ENCODE assay signal across 19 cellular contexts in genomic region chr15:87826119-87826730, GRCh38.
DNase-seq lines count a peak whose midpoint lies in the region; ATAC-seq and TF ChIP-seq lines count a peak whose summit lies in the region.
"Had no signal": no experiment of that assay in that cellular context is flagged by ENCODE, and none has a peak within 500 bp of the region (broad histone marks: within the 10 kb centered on the region; RNA-seq: fewer than 3 reads in every experiment).

No MANE protein-coding gene starts in this region.

- H3K4me3 ChIP-seq in IMR-90 (ENCODE audit: insufficient read depth, low read depth, low read length) (no peak overlapping the region), esophagus muscularis mucosa (no peak overlapping the region), mesenchymal stem cell (ENCODE audit: insufficient read depth in 1 of 2, low read depth in 1 of 2, low read length in 2 of 2) (no peak overlapping the region)
- H3K4me3 ChIP-seq: SJSA1 had no signal

- intact Hi-C loops in IMR-90 (cut with micrococcal nuclease) (no loop called here), esophagus muscularis mucosa (cut with DNase I) (no loop called here)
- intact Hi-C loops in activated T-helper 2 cell treated with anti-CD3 and anti-CD28 coated beads, Interferon-gamma antibody, Interleukin-2, Interleukin-4, amounts not matched to agents 10 μg/mL and 5 μg/mL and 100 μg/mL, durations not matched to agents 14 hours and 24 hours and 36 hours (cut with micrococcal nuclease) = no loop called here

- no peaks in the 10 kb centered on the region for H3K4me1 Mint-ChIP-seq in activated T-helper 2 cell treated with anti-CD3 and anti-CD28 coated beads, Interferon-gamma antibody, Interleukin-2, Interleukin-4, amounts not matched to agents 10 μg/mL and 5 μg/mL and 100 μg/mL, durations not matched to agents 14 hours and 24 hours and 36 hours (ENCODE audit: low read depth)

- H2BK15ac ChIP-seq in IMR-90 (ENCODE audit: low read depth, low read length) (0 out of 3 replicates have a peak overlapping the region, but pooled peaks have one; percentile 55), mesenchymal stem cell (ENCODE audit: low read depth, poor library complexity, severe bottlenecking) (peak overlapping the region; percentile 36)

- H3K27me3 Mint-ChIP-seq in activated T-helper 2 cell treated with anti-CD3 and anti-CD28 coated beads, Interferon-gamma antibody, Interleukin-2, Interleukin-4, amounts not matched to agents 10 μg/mL and 5 μg/mL and 100 μg/mL, durations not matched to agents 14 hours and 24 hours and 36 hours (ENCODE audit: low read depth) = no peaks in the 10 kb centered on the region

- dilution Hi-C loops in IMR-90 (cut with HindIII; ENCODE audit: low sequenced_read_pairs, unreplicated experiment) = no loop called here

- H3K27me3 ChIP-seq in IMR-90 (ENCODE audit: control insufficient read depth, insufficient read depth, low read length) = no peaks in the 10 kb centered on the region
- H3K27me3 ChIP-seq in esophagus muscularis mucosa = no peaks in the 10 kb centered on the region
- peaks cover 0 to 9% of the 10 kb centered on the region in 2 experiments for H3K27me3 ChIP-seq in mesenchymal stem cell (ENCODE audit: control insufficient read depth in 1 of 2, insufficient read depth in 1 of 2, low read length in 2 of 2)
- H3K27me3 ChIP-seq: SJSA1 had no signal

- TF ChIP-seq RAD21 in IMR-90 (IDR thresholded peaks at IDR 0.05; ENCODE audit: low read length) = no peak

- CTCF ChIA-PET in IMR-90 (lab: Yijun Ruan, JAX) = interaction anchor here (1.2 kb wide), 1 partner anchor 9 kb away, joined by 3 read pairs; no protein-coding TSS in a partner anchor

- no TSS peak for BruUV-seq in IMR-90 (replicated peaks; lab: Mats Ljungman, UMichigan)

- H2AK9ac ChIP-seq in IMR-90 (replicated peaks; ENCODE audit: low read depth, low read length, poor library complexity) = peak overlapping the region; percentile 43

- H4K20me1 ChIP-seq in IMR-90 (ENCODE audit: insufficient read depth, low read length) = no peaks in the 10 kb centered on the region

- no peak overlapping the region for H2BK12ac ChIP-seq in mesenchymal stem cell (ENCODE audit: low read length in 2 of 2)

- H3K18ac ChIP-seq in IMR-90 (ENCODE audit: low read depth, low read length) = no peak overlapping the region
- peak overlapping the region in 1 of 2 experiments; percentile 1 for H3K18ac ChIP-seq in mesenchymal stem cell (ENCODE audit: low read depth in 1 of 2, low read length in 2 of 2)

- H4K91ac ChIP-seq in IMR-90 (ENCODE audit: insufficient read depth, low read depth, low read length) (peak overlapping the region; percentile 72; the same call in 1 of the 2 replicates), mesenchymal stem cell (ENCODE audit: low read length) (no peak overlapping the region)

- WGBS in IMR-90 (ENCODE audit: extremely low coverage in 2 of 2, insufficient read length in 1 of 2), 2 experiments = 56% methylated on average over 3 of the region's 8 CpGs; no CpG with 5 or more reads in 1 of the 2 experiments
- 59% methylated on average over 8 of the region's 8 CpGs for WGBS in esophagus muscularis mucosa
- 65% methylated on average over 8 of the region's 8 CpGs for WGBS in mesenchymal stem cell

- H3K14ac ChIP-seq in IMR-90 (replicated peaks; ENCODE audit: low read depth, low read length) = no peak overlapping the region; the same call in 1 of the 2 replicates
- peak overlapping the region in 1 of 2 experiments; percentile 23 for H3K14ac ChIP-seq in mesenchymal stem cell (ENCODE audit: low read length in 2 of 2)

- TF ChIP-seq POLR2A in IMR-90 (IDR thresholded peaks at IDR 0.05; ENCODE audit: low read depth, low read length) = no peak
- TF ChIP-seq POLR2A in esophagus muscularis mucosa (IDR thresholded peaks at IDR 0.05; ENCODE audit: low read depth) = no peak

- no peak overlapping the region for H3K27ac Mint-ChIP-seq in activated T-helper 2 cell treated with anti-CD3 and anti-CD28 coated beads, Interferon-gamma antibody, Interleukin-2, Interleukin-4, amounts not matched to agents 10 μg/mL and 5 μg/mL and 100 μg/mL, durations not matched to agents 14 hours and 24 hours and 36 hours
- H3K27ac Mint-ChIP-seq: CD8-positive, alpha-beta T cell had no signal

- DNase-seq in ELF-1 (ENCODE audit: low read depth, low spot score) = peak; percentile 75
- no peak for DNase-seq in IMR-90
- peak; percentile 75 for DNase-seq in esophagus muscularis mucosa (ENCODE audit: extremely low spot score)
- DNase-seq in mesenchymal stem cell = no peak
- DNase-seq in activated CD4-positive, alpha-beta T cell treated with anti-CD3 and anti-CD28 coated beads for 4 hours = no peak
- DNase-seq in activated T-helper 2 cell treated with anti-CD3 and anti-CD28 coated beads, Interferon-gamma antibody, Interleukin-2, Interleukin-4, amounts not matched to agents 10 μg/mL and 5 μg/mL and 100 μg/mL, durations not matched to agents 14 hours and 24 hours and 36 hours (ENCODE audit: low spot score) = no peak
- no peak for DNase-seq in NCI-H524 (lab: John Stamatoyannopoulos, UW)
- no peak for DNase-seq in NCI-H345 (lab: John Stamatoyannopoulos, UW)
- DNase-seq: AML-193; CD8-positive, alpha-beta T cell; DND-41; Karpas-422; MV-4-11; NCI-H187 treated with DMSO at 0.1 percent for 48 hours; NCI-H2107; NCI-H510A; NCI-H748 treated with DMSO at 0.1 percent for 48 hours had no signal

- H2AFZ ChIP-seq in IMR-90 (replicated peaks; ENCODE audit: low read length, poor library complexity) (peak overlapping the region; percentile 54), mesenchymal stem cell (ENCODE audit: low read depth, low read length) (no peak overlapping the region)

- H3K4me2 ChIP-seq in IMR-90 (ENCODE audit: low read depth, low read length) (no peak overlapping the region), mesenchymal stem cell (ENCODE audit: low read length, poor library complexity, severe bottlenecking) (no peak overlapping the region)

- H3K4me1 ChIP-seq in IMR-90 (ENCODE audit: control insufficient read depth, insufficient read depth, low read length) = no peaks in the 10 kb centered on the region; the same call in 1 of the 2 replicates
- H3K4me1 ChIP-seq in esophagus muscularis mucosa = no peaks in the 10 kb centered on the region
- H3K4me1 ChIP-seq in mesenchymal stem cell (ENCODE audit: control insufficient read depth, insufficient read depth, low read depth, low read length) = no peaks in the 10 kb centered on the region

- no peaks in the 10 kb centered on the region for H3K36me3 Mint-ChIP-seq in activated T-helper 2 cell treated with anti-CD3 and anti-CD28 coated beads, Interferon-gamma antibody, Interleukin-2, Interleukin-4, amounts not matched to agents 10 μg/mL and 5 μg/mL and 100 μg/mL, durations not matched to agents 14 hours and 24 hours and 36 hours (ENCODE audit: low read depth)
- H3K36me3 Mint-ChIP-seq: CD8-positive, alpha-beta T cell had no signal

- in situ Hi-C loops in IMR-90 (cut with MboI; ENCODE audit: low sequenced_read_pairs) = no loop called here

- peak overlapping the region; percentile 51 for H2BK20ac ChIP-seq in IMR-90 (ENCODE audit: low read depth, low read length)

- no peak overlapping the region for H3K27ac ChIP-seq in IMR-90 (ENCODE audit: insufficient read depth, low read length)
- no peak overlapping the region for H3K27ac ChIP-seq in esophagus muscularis mucosa (replicated peaks in 1 of 4)
- H3K27ac ChIP-seq in mesenchymal stem cell (ENCODE audit: low read length, poor library complexity, severe bottlenecking) = no peak overlapping the region
- H3K27ac ChIP-seq: SJSA1 had no signal

- H3K79me1 ChIP-seq in IMR-90 (ENCODE audit: low read depth in 1 of 2, low read length in 2 of 2) (no peaks in the 10 kb centered on the region), mesenchymal stem cell (replicated peaks; ENCODE audit: low read length, poor library complexity, severe bottlenecking) (no peaks in the 10 kb centered on the region)

- H3K23ac ChIP-seq in IMR-90 (ENCODE audit: low read depth, low read length) (no peak overlapping the region; the same call in 1 of the 2 replicates), mesenchymal stem cell (ENCODE audit: low read length in 2 of 2) (no peak overlapping the region)

- H3K36me3 ChIP-seq in IMR-90 (ENCODE audit: control insufficient read depth, insufficient read depth, low read length) (no peaks in the 10 kb centered on the region), esophagus muscularis mucosa (no peaks in the 10 kb centered on the region), mesenchymal stem cell (ENCODE audit: control insufficient read depth in 1 of 2, insufficient read depth in 2 of 2, low read depth in 1 of 2, low read length in 2 of 2) (no peaks in the 10 kb centered on the region)
- H3K36me3 ChIP-seq: SJSA1 had no signal

- no peaks in the 10 kb centered on the region for H3K9me1 ChIP-seq in IMR-90 (ENCODE audit: insufficient read depth, low read length)

- peak overlapping the region; percentile 5; the same call in 1 of the 2 replicates for H3K4ac ChIP-seq in IMR-90 (ENCODE audit: low read depth, low read length)
- no peak overlapping the region for H3K4ac ChIP-seq in mesenchymal stem cell (ENCODE audit: low read depth in 1 of 2, low read length in 2 of 2)

- H3K9me3 Mint-ChIP-seq in activated T-helper 2 cell treated with anti-CD3 and anti-CD28 coated beads, Interferon-gamma antibody, Interleukin-2, Interleukin-4, amounts not matched to agents 10 μg/mL and 5 μg/mL and 100 μg/mL, durations not matched to agents 14 hours and 24 hours and 36 hours = no peaks in the 10 kb centered on the region
- H3K9me3 Mint-ChIP-seq: CD8-positive, alpha-beta T cell had no signal

- H2BK5ac ChIP-seq in IMR-90 (ENCODE audit: low read depth, low read length, poor library complexity, severe bottlenecking) (peak overlapping the region; percentile 37), mesenchymal stem cell (ENCODE audit: low read depth, low read length, poor library complexity, severe bottlenecking) (no peak overlapping the region)

- no peaks in the 10 kb centered on the region; the same call in 1 of the 2 replicates for H3K9me3 ChIP-seq in IMR-90 (ENCODE audit: control insufficient read depth, insufficient read depth, low read length)
- no peaks in the 10 kb centered on the region for H3K9me3 ChIP-seq in esophagus muscularis mucosa
- H3K9me3 ChIP-seq in mesenchymal stem cell (ENCODE audit: control insufficient read depth, low read length) = peaks cover 4% of the 10 kb centered on the region

- H3K9ac ChIP-seq in IMR-90 (ENCODE audit: low read depth, low read length) = no peak overlapping the region
- no peak overlapping the region for H3K9ac ChIP-seq in mesenchymal stem cell (ENCODE audit: low read length)

- no peak overlapping the region for H4K5ac ChIP-seq in IMR-90 (ENCODE audit: low read depth, low read length)

- H2BK120ac ChIP-seq in IMR-90 (ENCODE audit: low read depth, low read length) (peak overlapping the region; percentile 53; the same call in 1 of the 2 replicates), mesenchymal stem cell (ENCODE audit: low read depth, low read length) (no peak overlapping the region)

- H2AK5ac ChIP-seq in IMR-90 (ENCODE audit: low read depth, low read length) (no peak overlapping the region; the same call in 1 of the 2 replicates), mesenchymal stem cell (ENCODE audit: low read length, severe bottlenecking) (no peak overlapping the region)

- H3K4me3 Mint-ChIP-seq in activated T-helper 2 cell treated with anti-CD3 and anti-CD28 coated beads, Interferon-gamma antibody, Interleukin-2, Interleukin-4, amounts not matched to agents 10 μg/mL and 5 μg/mL and 100 μg/mL, durations not matched to agents 14 hours and 24 hours and 36 hours (ENCODE audit: low read depth) = no peak overlapping the region
- H3K4me3 Mint-ChIP-seq: CD8-positive, alpha-beta T cell had no signal

- no peak overlapping the region for H4K8ac ChIP-seq in IMR-90 (ENCODE audit: low read depth in 2 of 2, low read length in 2 of 2)
- no peak overlapping the region for H4K8ac ChIP-seq in mesenchymal stem cell (ENCODE audit: low read length)

- ATAC-seq in IMR-90 (ENCODE audit: low read depth) = no peak
- ATAC-seq: CD8-positive, alpha-beta T cell; Right ventricle myocardium inferior had no signal

- no peak for TF ChIP-seq EP300 in esophagus muscularis mucosa (IDR thresholded peaks at IDR 0.05)

- POLR2A ChIA-PET in IMR-90 (lab: Charles Lee; ENCODE audit: unreplicated experiment) = no interaction called here

- TF ChIP-seq CTCF in IMR-90 (conservative IDR thresholded peaks at IDR 0.05; ENCODE audit: low read depth, low read length) (no peak), esophagus muscularis mucosa (IDR thresholded peaks at IDR 0.05) (no peak)

- H3K56ac ChIP-seq in IMR-90 (ENCODE audit: extremely low read depth, insufficient read depth, low read length) = no peak overlapping the region

Comparison
In these comparisons a context has a peak if more than half of its experiments do, and no peak if none do; other contexts are left out.
1. DNase-seq: peak in ELF-1 (single experiment) and esophagus muscularis mucosa (single experiment); none in IMR-90 (single experiment), mesenchymal stem cell (single experiment), activated CD4-positive, alpha-beta T cell treated with anti-CD3 and anti-CD28 coated beads for 4 hours (0 of 2), activated T-helper 2 cell treated with anti-CD3 and anti-CD28 coated beads, Interferon-gamma antibody, Interleukin-2, Interleukin-4, amounts not matched to agents 10 μg/mL and 5 μg/mL and 100 μg/mL, durations not matched to agents 14 hours and 24 hours and 36 hours (single experiment), NCI-H524 (0 of 2) and NCI-H345 (single experiment).